In the genomic region with DNA sequence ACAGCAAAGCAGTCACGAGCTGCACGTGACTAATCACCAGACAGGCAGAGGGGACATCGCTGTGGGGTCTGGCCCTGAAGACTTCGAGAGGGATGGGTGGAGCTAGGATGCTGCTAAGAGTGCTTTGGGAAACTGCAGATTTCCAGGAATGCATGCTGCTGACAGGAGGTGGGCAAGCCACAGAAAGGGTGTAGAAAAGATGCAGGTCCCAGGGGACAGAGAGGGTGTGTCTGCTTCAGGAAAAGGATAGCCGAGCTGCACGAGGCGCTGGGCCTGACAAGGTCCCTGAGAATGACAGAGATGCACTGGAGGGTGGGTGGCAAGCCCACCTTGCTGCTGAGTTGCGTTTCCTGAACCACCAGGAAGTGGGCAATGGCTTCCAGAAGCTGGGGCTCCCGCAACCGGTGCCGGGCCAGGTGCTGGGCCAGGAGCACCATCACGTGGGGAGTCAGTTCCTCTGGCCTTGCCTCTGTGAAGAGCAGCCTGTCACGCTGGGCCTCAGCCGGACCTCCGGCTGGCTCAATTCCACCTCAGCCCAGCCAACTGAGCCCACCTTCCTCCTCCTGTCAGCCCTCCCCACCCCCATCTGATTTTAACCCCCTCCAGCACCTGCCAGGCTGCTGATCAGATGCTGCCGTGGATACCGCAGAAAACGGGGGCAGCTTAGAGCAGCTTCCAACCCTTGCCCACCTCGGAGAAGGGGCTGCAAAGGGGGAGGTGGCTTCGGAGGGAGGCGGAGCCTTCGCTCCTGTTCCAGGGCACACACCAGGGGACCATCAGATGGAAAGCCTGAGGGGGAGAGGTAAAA, we compare ENCODE assay signal across 10 cellular contexts. TPM values are rescaled to one million over a fixed set of nuclear protein-coding genes. Genes with fewer than 3 reads are reported as not detected.
DNase-seq lines count a peak whose midpoint lies in the region; ATAC-seq and TF ChIP-seq lines count a peak whose summit lies in the region.
"Had no signal": no experiment of that assay in that cellular context is flagged by ENCODE, and none has a peak within 500 bp of the region (broad histone marks: within the 10 kb centered on the region; RNA-seq: fewer than 3 reads in every experiment).

No MANE protein-coding gene starts in this region.

- ATAC-seq in activated T-cell treated with anti-CD3 and anti-CD28 coated beads, Interleukin-2, amount 50 U/mL, for 72 hours (replicated peaks in 1 of 2): no peak
- ATAC-seq in HG02571 (IDR thresholded peaks at IDR 0.05; ENCODE audit: unreplicated experiment): no peak
- ATAC-seq in HG03439 (IDR thresholded peaks at IDR 0.05; ENCODE audit: unreplicated experiment): no peak
- ATAC-seq in HG03045 (IDR thresholded peaks at IDR 0.05; ENCODE audit: unreplicated experiment): no peak

- peak overlapping the region; percentile 46 for H3K27ac Mint-ChIP-seq in activated T-cell treated with anti-CD3 and anti-CD28 coated beads, Interleukin-2, amount 50 U/mL, for 72 hours

- H3K27me3 Mint-ChIP-seq in activated T-cell treated with anti-CD3 and anti-CD28 coated beads, Interleukin-2, amount 50 U/mL, for 72 hours (ENCODE audit: low read depth): no peaks in the 10 kb centered on the region

- peak overlapping the region; percentile 85 to 91 for H3K4me3 Mint-ChIP-seq in activated T-cell treated with anti-CD3 and anti-CD28 coated beads, Interleukin-2, amount 50 U/mL, for 72 hours

- no peak for DNase-seq in activated T-cell treated with anti-CD3 and anti-CD28 coated beads, Interleukin-2, amount 50 U/mL, for 72 hours
- DNase-seq in activated T-cell treated with anti-CD3 and anti-CD28 coated beads, Interleukin-2, amount 50 U/mL, for 48 hours: no peak
- no peak for DNase-seq in SK-N-MC (ENCODE audit: low read depth, low spot score)
- DNase-seq in right atrium auricular region (ENCODE audit: low spot score): no peak
- DNase-seq: DMS 273 treated with DMSO at 0.1 percent for 48 hours, MG63 had no signal

- no peaks in the 10 kb centered on the region for H3K9me3 Mint-ChIP-seq in activated T-cell treated with anti-CD3 and anti-CD28 coated beads, Interleukin-2, amount 50 U/mL, for 72 hours

- H3K27me3 ChIP-seq in right atrium auricular region (no peaks in the 10 kb centered on the region), stomach smooth muscle (ENCODE audit: control insufficient read depth in 1 of 2, insufficient read depth in 2 of 2, low read length in 2 of 2) (no peaks in the 10 kb centered on the region)
- H3K27me3 ChIP-seq: MG63 had no signal

- H3K36me3 ChIP-seq in SK-N-MC (ENCODE audit: insufficient read depth, low read length): peaks cover 22% of the 10 kb centered on the region; the same call in 1 of the 2 replicates
- peaks cover 33% of the 10 kb centered on the region for H3K36me3 ChIP-seq in right atrium auricular region
- peaks cover 10 to 24% of the 10 kb centered on the region in 2 donors for H3K36me3 ChIP-seq in stomach smooth muscle (ENCODE audit: control insufficient read depth in 2 of 2, insufficient read depth in 2 of 2, low read length in 2 of 2)

- no peaks in the 10 kb centered on the region for H3K9me3 ChIP-seq in SK-N-MC (ENCODE audit: low read depth, low read length)
- H3K9me3 ChIP-seq in right atrium auricular region: no peaks in the 10 kb centered on the region
- no peaks in the 10 kb centered on the region for H3K9me3 ChIP-seq in stomach smooth muscle (ENCODE audit: control insufficient read depth in 2 of 2, low read length in 2 of 2)
- H3K9me3 ChIP-seq: MG63 had no signal

- H3K4me1 Mint-ChIP-seq in activated T-cell treated with anti-CD3 and anti-CD28 coated beads, Interleukin-2, amount 50 U/mL, for 72 hours (ENCODE audit: low read depth): peaks cover 27% of the 10 kb centered on the region

- peaks cover 0 to 4% of the 10 kb centered on the region in 2 donors for H3K36me3 Mint-ChIP-seq in activated T-cell treated with anti-CD3 and anti-CD28 coated beads, Interleukin-2, amount 50 U/mL, for 72 hours (ENCODE audit: insufficient read depth in 2 of 2)

- H3K4me3 ChIP-seq in SK-N-MC: no peak overlapping the region; the same call in 1 of the 2 replicates
- H3K4me3 ChIP-seq in right atrium auricular region: no peak overlapping the region
- H3K4me3 ChIP-seq in stomach smooth muscle (ENCODE audit: low read length in 2 of 2): no peak overlapping the region
- H3K4me3 ChIP-seq: MG63 had no signal

- no peak overlapping the region for H3K9ac ChIP-seq in SK-N-MC (ENCODE audit: insufficient read length)
- H3K9ac ChIP-seq in stomach smooth muscle (ENCODE audit: low read length in 2 of 2): no peak overlapping the region

- TF ChIP-seq CTCF in right atrium auricular region (IDR thresholded peaks at IDR 0.05): no peak

- H3K4me1 ChIP-seq in right atrium auricular region: peaks cover 0 to 60% of the 10 kb centered on the region in 2 donors
- peaks cover 42% of the 10 kb centered on the region for H3K4me1 ChIP-seq in stomach smooth muscle (ENCODE audit: control insufficient read depth, insufficient read depth, low read length)

- H3K27ac ChIP-seq in SK-N-MC: peak overlapping the region; percentile 42; the same call in 1 of the 2 replicates
- peak overlapping the region; percentile 53 to 96 for H3K27ac ChIP-seq in right atrium auricular region
- H3K27ac ChIP-seq in stomach smooth muscle (ENCODE audit: low read length): peak overlapping the region; percentile 31

RNA-seq across cellular contexts. Expression of gene FASTK, which starts 2.2 kb away (rescaled TPM):
- total RNA-seq in activated T-cell treated with anti-CD3 and anti-CD28 coated beads, Interleukin-2, amount 50 U/mL, for 72 hours: 10 to 100 TPM; 55.4 to 59.8 TPM
- 10 to 100 TPM; 85.9 to 96.4 TPM for total RNA-seq in right atrium auricular region

RNA-seq across cellular contexts. Expression of gene TMUB1, which starts 4.9 kb away (rescaled TPM):
- total RNA-seq in activated T-cell treated with anti-CD3 and anti-CD28 coated beads, Interleukin-2, amount 50 U/mL, for 72 hours: 10 to 100 TPM; 67.3 to 68.5 TPM
- 10 to 100 TPM; 28.0 to 53.6 TPM for total RNA-seq in right atrium auricular region

RNA-seq across cellular contexts. Expression of gene AGAP3, which starts 7.8 kb away (rescaled TPM):
- total RNA-seq in activated T-cell treated with anti-CD3 and anti-CD28 coated beads, Interleukin-2, amount 50 U/mL, for 72 hours: 10 to 100 TPM; 26.9 to 28.4 TPM
- total RNA-seq in right atrium auricular region: 10 to 100 TPM; 29.8 to 42.1 TPM

RNA-seq across cellular contexts. Expression of gene SLC4A2, which starts 19.0 kb away (rescaled TPM):
- 10 to 100 TPM; 73.7 to 75.6 TPM for total RNA-seq in activated T-cell treated with anti-CD3 and anti-CD28 coated beads, Interleukin-2, amount 50 U/mL, for 72 hours
- total RNA-seq in right atrium auricular region: 100 to 1,000 TPM in 1 of 2 donors, 10 to 100 TPM in 1; 55.3 to 114 TPM

RNA-seq across cellular contexts. Expression of gene CDK5, which starts 20.7 kb away (rescaled TPM):
- 10 to 100 TPM in 1 of 2 donors, 1 to 10 TPM in 1; 9.4 to 11.6 TPM for total RNA-seq in activated T-cell treated with anti-CD3 and anti-CD28 coated beads, Interleukin-2, amount 50 U/mL, for 72 hours
- total RNA-seq in right atrium auricular region: 1 to 10 TPM; 4.4 to 4.9 TPM
